22 cellular contexts compared by ENCODE assay signal in genomic region chr4:110907801-110908313, GRCh38.
"Had no signal": no experiment of that assay in that cellular context is flagged by ENCODE, and none has a peak within 500 bp of the region (broad histone marks: within the 10 kb centered on the region; RNA-seq: fewer than 3 reads in every experiment).

No MANE protein-coding gene starts in this region.

- H3K4me3 ChIP-seq: left ventricle myocardium inferior, lung, ovary, right atrium auricular region, right lobe of liver, stomach, testis, thyroid gland, upper lobe of right lung had no signal

- H3K4me1 ChIP-seq: left ventricle myocardium inferior, right atrium auricular region, right lobe of liver, stomach, testis, thyroid gland, upper lobe of right lung had no signal

- H3K9me3 ChIP-seq: left ventricle myocardium inferior, ovary, right atrium auricular region, right lobe of liver, stomach, testis, thyroid gland, upper lobe of right lung had no signal

- H3K36me3 ChIP-seq: left ventricle myocardium inferior, ovary, right atrium auricular region, right lobe of liver, stomach, thyroid gland, upper lobe of right lung had no signal

- DNase-seq: hypothalamus; immature natural killer cell; kidney; left ventricle myocardium inferior; mesendoderm; naive thymus-derived CD4-positive, alpha-beta T cell; ovary; right lobe of liver; stimulated activated CD4-positive, alpha-beta T cell treated with anti-CD3 and anti-CD28 coated beads, Interleukin-12 subunit alpha, Interleukin-12 subunit beta, amount 100 ng/mL, for 4 hours; stimulated activated CD4-positive, alpha-beta T cell treated with anti-CD3 and anti-CD28 coated beads, Interleukin-15, amount 100 ng/mL, for 24 hours; stimulated activated CD4-positive, alpha-beta T cell treated with anti-CD3 and anti-CD28 coated beads, Interleukin-2, amount 100 ng/mL, for 24 hours; stimulated activated CD4-positive, alpha-beta T cell treated with anti-CD3 and anti-CD28 coated beads, Interleukin-4, amount 100 ng/mL, for 1 hour; stimulated activated naive B cell treated with anti-CD40 and anti-IgM and Interleukin-4, amounts not matched to agents 10 μg/mL and 1 μg/mL and 100 μg/mL, for 72 hours; stimulated activated naive CD8-positive, alpha-beta T cell treated with anti-CD3 and anti-CD28 coated beads, Interleukin-15, Interleukin-2, amounts not matched to agents 100 U/mL and 50 U/mL, for 24 hours; stomach; testis; thyroid gland; trophoblast cell; upper lobe of right lung had no signal

- ATAC-seq: naive thymus-derived CD4-positive, alpha-beta T cell; natural killer cell treated with Interleukin-12 subunit alpha and Interleukin-12 subunit beta and Interleukin-15 and Interleukin-18, amount 100 ng/mL, for 72 hours; right lobe of liver; stimulated activated naive B cell treated with anti-CD40 and anti-IgM and Interleukin-4, amounts not matched to agents 10 μg/mL and 1 μg/mL and 100 μg/mL, for 72 hours; stimulated activated naive CD8-positive, alpha-beta T cell treated with anti-CD3 and anti-CD28 coated beads, Interleukin-15, Interleukin-2, amounts not matched to agents 100 U/mL and 50 U/mL, for 24 hours; upper lobe of right lung had no signal

- H3K27ac ChIP-seq: left ventricle myocardium inferior, ovary, right atrium auricular region, right lobe of liver, stomach, testis, thyroid gland, upper lobe of right lung had no signal
